ENCODE assay signal across 8 cellular contexts in the genomic region with DNA sequence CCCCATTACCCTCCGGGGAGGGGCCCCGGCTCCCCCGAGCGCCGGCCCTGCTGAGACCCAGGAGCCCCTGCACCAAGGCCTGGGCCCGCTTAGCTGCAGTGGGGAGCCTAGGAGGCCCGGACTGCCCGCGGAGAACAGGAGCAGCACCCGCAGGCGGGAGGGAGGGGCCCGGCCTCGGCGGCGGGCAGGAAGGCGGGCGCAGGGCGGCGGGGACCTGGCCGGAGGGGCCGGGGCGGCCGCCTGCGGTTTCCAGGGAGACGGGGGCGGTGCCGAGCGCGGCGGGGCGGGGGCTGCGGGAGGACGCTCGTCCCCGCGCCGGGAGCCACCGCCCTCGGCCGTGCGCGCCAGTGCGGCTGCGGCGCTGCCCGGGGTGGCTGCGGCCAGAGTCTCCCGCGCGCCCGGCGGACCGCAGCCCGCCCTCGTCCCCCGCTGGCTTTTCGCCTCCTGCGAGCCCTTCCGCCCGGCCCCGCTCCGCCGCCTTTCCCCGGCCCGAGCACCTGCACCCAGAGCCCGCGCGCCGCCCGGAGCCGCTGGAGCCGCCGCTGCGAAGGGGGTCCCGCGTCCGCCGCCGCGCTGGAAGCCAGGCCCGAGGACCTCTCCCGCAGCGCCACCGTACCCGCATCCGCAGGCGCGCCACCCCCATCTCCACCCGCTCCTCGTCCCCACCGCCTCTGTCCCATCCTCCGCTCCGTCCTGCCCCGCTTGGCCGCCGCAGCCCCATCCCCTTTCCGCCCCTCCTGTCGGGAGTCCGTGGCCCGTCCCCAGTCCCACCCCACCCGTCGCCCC. TPM values are rescaled to one million over a fixed set of nuclear protein-coding genes. Genes with fewer than 3 reads are reported as not detected.
DNase-seq lines count a peak whose midpoint lies in the region; ATAC-seq, FAIRE-seq and TF ChIP-seq lines count a peak whose summit lies in the region.

No MANE protein-coding gene starts in this region.

- H3K27ac Mint-ChIP-seq in activated CD8-positive, alpha-beta T cell treated with anti-CD3 and anti-CD28 coated beads for 36 hours: no peak overlapping the region

- CTCF ChIA-PET in activated CD8-positive, alpha-beta T cell treated with anti-CD3 and anti-CD28 coated beads for 36 hours (lab: Charles Lee): no interaction called here

- DNase-seq in BE2C: peak; percentile 87
- peak; percentile 71 for DNase-seq in HTR-8/SVneo (ENCODE audit: insufficient read length, low spot score)
- DNase-seq in activated CD8-positive, alpha-beta T cell treated with anti-CD3 and anti-CD28 coated beads for 36 hours: no peak
- DNase-seq in glomerular visceral epithelial cell (ENCODE audit: extremely low spot score): peak; percentile 79
- DNase-seq in MV-4-11 (lab: John Stamatoyannopoulos, UW): no peak
- no peak for DNase-seq in SIG-M5 treated with dmso at 0.1 percent for 504 hours (lab: John Stamatoyannopoulos, UW; ENCODE audit: unreplicated experiment)

- H3K9me3 Mint-ChIP-seq in activated CD8-positive, alpha-beta T cell treated with anti-CD3 and anti-CD28 coated beads for 36 hours: no peaks in the 10 kb centered on the region

- H3K36me3 ChIP-seq in BE2C (no peaks in the 10 kb centered on the region), neuron (ENCODE audit: insufficient read depth, low read length) (no peaks in the 10 kb centered on the region)

- H3K36me3 Mint-ChIP-seq in activated CD8-positive, alpha-beta T cell treated with anti-CD3 and anti-CD28 coated beads for 36 hours (ENCODE audit: low read depth): no peaks in the 10 kb centered on the region

- H3K4me1 ChIP-seq in BE2C: peaks cover 27% of the 10 kb centered on the region
- peaks cover 69% of the 10 kb centered on the region for H3K4me1 ChIP-seq in neuron (ENCODE audit: insufficient read depth, low read length)

- peaks cover 7% of the 10 kb centered on the region for H3K4me1 Mint-ChIP-seq in activated CD8-positive, alpha-beta T cell treated with anti-CD3 and anti-CD28 coated beads for 36 hours (ENCODE audit: low read depth)

- H2AFZ ChIP-seq in neuron (ENCODE audit: low read depth, low read length): no peak overlapping the region

- H3K27me3 ChIP-seq in BE2C (peaks cover 3% of the 10 kb centered on the region; the same call in 1 of the 2 replicates), neuron (ENCODE audit: insufficient read depth, low read length) (no peaks in the 10 kb centered on the region)

- no peak for ATAC-seq in activated CD8-positive, alpha-beta T cell treated with anti-CD3 and anti-CD28 coated beads for 36 hours
- no peak for ATAC-seq in GM18907 (IDR thresholded peaks at IDR 0.05; ENCODE audit: unreplicated experiment)

- intact Hi-C loops in activated CD8-positive, alpha-beta T cell treated with anti-CD3 and anti-CD28 coated beads for 36 hours (cut with micrococcal nuclease): no loop called here

- H3K27me3 Mint-ChIP-seq in activated CD8-positive, alpha-beta T cell treated with anti-CD3 and anti-CD28 coated beads for 36 hours: peaks cover 44% of the 10 kb centered on the region

- peak overlapping the region; percentile 50 for H3K4me3 ChIP-seq in BE2C (ENCODE audit: low read depth, low read length)
- H3K4me3 ChIP-seq in neuron (ENCODE audit: low read length): peak overlapping the region; percentile 70

- no peak for FAIRE-seq in HTR-8/SVneo (lab: Jason Lieb, UNC)

- TF ChIP-seq CTCF in BE2C (IDR thresholded peaks at IDR 0.05; ENCODE audit: low read depth, low read length): no peak
- no peak for TF ChIP-seq CTCF in activated CD8-positive, alpha-beta T cell treated with anti-CD3 and anti-CD28 coated beads for 36 hours (IDR thresholded peaks at IDR 0.05)

- H3K9me3 ChIP-seq in BE2C (no peaks in the 10 kb centered on the region), neuron (ENCODE audit: low read length) (no peaks in the 10 kb centered on the region)

- H3K4me3 Mint-ChIP-seq in activated CD8-positive, alpha-beta T cell treated with anti-CD3 and anti-CD28 coated beads for 36 hours: peak overlapping the region; percentile 13

- POLR2A ChIA-PET in activated CD8-positive, alpha-beta T cell treated with anti-CD3 and anti-CD28 coated beads for 36 hours (lab: Charles Lee): no interaction called here

RNA-seq across cellular contexts. Expression of gene GPC1, which starts 17.2 kb away (rescaled TPM):
- 46.0 TPM for polyA plus RNA-seq in BE2C (2012; ENCODE audit: insufficient read depth, insufficient read length, low read depth)
- total RNA-seq in activated CD8-positive, alpha-beta T cell treated with anti-CD3 and anti-CD28 coated beads for 36 hours: 1 to 10 TPM in 1 of 2 experiments, under 1 TPM in 1; 0.83 to 1.2 TPM

Comparison
In these comparisons a context has a peak if more than half of its experiments do, and no peak if none do; other contexts are left out.
1. DNase-seq: peak in BE2C (single experiment), HTR-8/SVneo (single experiment) and glomerular visceral epithelial cell (single experiment); none in activated CD8-positive, alpha-beta T cell treated with anti-CD3 and anti-CD28 coated beads for 36 hours (single experiment), MV-4-11 (single experiment) and SIG-M5 treated with dmso at 0.1 percent for 504 hours (single experiment).